Comparison of ENCODE assay signal across 8 cellular contexts in genomic region chr2:9554841-9555337, GRCh38. TPM values are rescaled to one million over a fixed set of nuclear protein-coding genes. Genes with fewer than 3 reads are reported as not detected.
DNase-seq lines count a peak whose midpoint lies in the region; ATAC-seq and TF ChIP-seq lines count a peak whose summit lies in the region.

No MANE protein-coding gene starts in this region.

- peak overlapping the region; percentile 95 for H3K4me3 Mint-ChIP-seq in T-helper 1 cell treated with Interleukin-12 subunit alpha and Interleukin-12 subunit beta and Interleukin-4 antibody, amounts not matched to agents 30 μg/mL and 1 μg/mL, for 36 hours
- H3K4me3 Mint-ChIP-seq in stimulated activated naive CD8-positive, alpha-beta T cell treated with anti-CD3 and anti-CD28 coated beads, Interleukin-15, amount 100 ng/mL, for 72 hours, result peak overlapping the region; percentile 93 to 99

- DNase-seq in D341Med (ENCODE audit: low spot score) (peak; percentile 28), Kasumi-1 (lab: John Stamatoyannopoulos, UW) (peak; percentile 72 to 78), colonic mucosa (peak; percentile 66), lower leg skin (ENCODE audit: low spot score in 2 of 2) (peak; percentile 56 to 82), NCI-H2029 (lab: John Stamatoyannopoulos, UW) (no peak)
- peak; percentile 33 to 39 for DNase-seq in stimulated activated naive CD8-positive, alpha-beta T cell treated with anti-CD3 and anti-CD28 coated beads, Interleukin-15, amount 100 ng/mL, for 72 hours

- no peaks in the 10 kb centered on the region for H3K9me3 Mint-ChIP-seq in T-helper 1 cell treated with Interleukin-12 subunit alpha and Interleukin-12 subunit beta and Interleukin-4 antibody, amounts not matched to agents 30 μg/mL and 1 μg/mL, for 36 hours
- no peaks in the 10 kb centered on the region for H3K9me3 Mint-ChIP-seq in stimulated activated naive CD8-positive, alpha-beta T cell treated with anti-CD3 and anti-CD28 coated beads, Interleukin-15, amount 100 ng/mL, for 72 hours

- TF ChIP-seq CTCF in colonic mucosa (IDR thresholded peaks at IDR 0.05) (no peak), lower leg skin (IDR thresholded peaks at IDR 0.05) (no peak)

- H3K27me3 ChIP-seq in colonic mucosa, result no peaks in the 10 kb centered on the region

- TF ChIP-seq POLR2A in lower leg skin (IDR thresholded peaks at IDR 0.05), result no peak

- H3K9ac ChIP-seq in colonic mucosa (ENCODE audit: low read depth in 2 of 2, low read length in 2 of 2), result peak overlapping the region; percentile 89 to 94

- H3K36me3 Mint-ChIP-seq in T-helper 1 cell treated with Interleukin-12 subunit alpha and Interleukin-12 subunit beta and Interleukin-4 antibody, amounts not matched to agents 30 μg/mL and 1 μg/mL, for 36 hours (ENCODE audit: low read depth), result peaks cover 3% of the 10 kb centered on the region

- ATAC-seq in stimulated activated naive CD8-positive, alpha-beta T cell treated with anti-CD3 and anti-CD28 coated beads, Interleukin-15, amount 100 ng/mL, for 72 hours, result no peak
- no peak for ATAC-seq in GM18519 (IDR thresholded peaks at IDR 0.05; ENCODE audit: low FRiP score, unreplicated experiment)

- no peaks in the 10 kb centered on the region for H3K27me3 Mint-ChIP-seq in T-helper 1 cell treated with Interleukin-12 subunit alpha and Interleukin-12 subunit beta and Interleukin-4 antibody, amounts not matched to agents 30 μg/mL and 1 μg/mL, for 36 hours (ENCODE audit: low read depth)
- no peaks in the 10 kb centered on the region for H3K27me3 Mint-ChIP-seq in stimulated activated naive CD8-positive, alpha-beta T cell treated with anti-CD3 and anti-CD28 coated beads, Interleukin-15, amount 100 ng/mL, for 72 hours

- H3K36me3 ChIP-seq in colonic mucosa, result no peaks in the 10 kb centered on the region

- H3K4me1 ChIP-seq in colonic mucosa, result peaks cover 5% of the 10 kb centered on the region

- peak overlapping the region; percentile 98 for H3K27ac ChIP-seq in colonic mucosa

- peaks cover 41% of the 10 kb centered on the region for H3K4me1 Mint-ChIP-seq in T-helper 1 cell treated with Interleukin-12 subunit alpha and Interleukin-12 subunit beta and Interleukin-4 antibody, amounts not matched to agents 30 μg/mL and 1 μg/mL, for 36 hours (ENCODE audit: low read depth)
- H3K4me1 Mint-ChIP-seq in stimulated activated naive CD8-positive, alpha-beta T cell treated with anti-CD3 and anti-CD28 coated beads, Interleukin-15, amount 100 ng/mL, for 72 hours, result peaks cover 58% of the 10 kb centered on the region

- H3K27ac Mint-ChIP-seq in T-helper 1 cell treated with Interleukin-12 subunit alpha and Interleukin-12 subunit beta and Interleukin-4 antibody, amounts not matched to agents 30 μg/mL and 1 μg/mL, for 36 hours, result peak overlapping the region; percentile 85
- H3K27ac Mint-ChIP-seq in stimulated activated naive CD8-positive, alpha-beta T cell treated with anti-CD3 and anti-CD28 coated beads, Interleukin-15, amount 100 ng/mL, for 72 hours, result peak overlapping the region; percentile 96 to 98

- no peaks in the 10 kb centered on the region for H3K9me3 ChIP-seq in colonic mucosa

- H3K4me3 ChIP-seq in colonic mucosa, result peak overlapping the region; percentile 84
- peak overlapping the region; percentile 87 for H3K4me3 ChIP-seq in lower leg skin (ENCODE audit: low read depth, poor library complexity, severe bottlenecking)

- WGBS in lower leg skin, 2 donors, result 1% methylated on average over 11 of the region's 11 CpGs

- intact Hi-C loops in colonic mucosa (cut with DNase I) (no loop called here), lower leg skin (cut with DNase I; ENCODE audit: low total_unique reads) (loop anchor here (10.0 kb wide), 1 partner anchor 200 kb away; no protein-coding TSS in a partner anchor)

RNA-seq across cellular contexts. Expression of gene ADAM17, which starts 0.7 kb away (rescaled TPM):
- total RNA-seq in colonic mucosa (10 to 100 TPM; 18.6 to 20.0 TPM), lower leg skin (10 to 100 TPM; 23.0 to 29.8 (median 27.5) TPM)
